Comparison of ENCODE assay signal across 19 cellular contexts in the genomic region with DNA sequence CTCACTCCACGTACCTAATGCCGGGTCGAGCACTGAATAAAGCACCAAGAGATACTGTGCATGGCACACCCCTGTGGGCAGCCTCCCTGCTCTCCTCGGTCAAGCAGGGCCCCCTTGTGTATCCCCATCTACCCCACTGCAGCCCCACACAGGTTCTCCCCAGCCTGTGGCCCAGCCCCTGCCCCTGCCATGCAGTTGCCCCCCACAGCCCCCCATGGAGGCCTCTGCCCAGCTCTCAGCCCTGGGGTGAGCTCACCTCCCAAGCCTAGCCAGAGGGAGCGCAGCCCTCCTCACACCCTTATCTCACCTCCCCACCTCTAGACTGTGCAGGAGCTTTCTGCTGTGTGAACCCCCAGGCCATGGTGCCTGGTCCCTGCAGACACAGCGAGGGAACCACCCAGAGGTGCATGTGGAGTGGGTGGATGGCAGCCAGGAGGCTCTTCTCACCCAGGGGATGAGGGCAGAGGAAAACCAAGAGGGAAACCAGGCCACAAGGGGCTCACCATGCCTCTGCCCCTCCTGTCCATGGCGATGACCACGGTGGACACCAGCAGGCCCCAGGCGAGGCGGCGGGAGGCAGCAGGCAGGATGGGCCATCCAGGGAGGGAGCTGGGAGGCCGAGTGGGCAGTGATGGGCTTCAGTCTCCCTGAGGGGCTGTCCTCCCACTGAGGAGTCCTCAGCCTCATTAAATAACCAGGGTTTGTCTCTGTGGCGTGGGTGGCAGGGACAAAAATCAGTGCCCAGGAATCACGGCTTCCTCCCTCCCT.
"Had no signal": no experiment of that assay in that cellular context is flagged by ENCODE, and none has a peak within 500 bp of the region (broad histone marks: within the 10 kb centered on the region; RNA-seq: fewer than 3 reads in every experiment).

No MANE protein-coding gene starts in this region.

- H3K27ac Mint-ChIP-seq: dendritic cell treated with granulocyte-macrophage colony-stimulating factor and Interleukin-4, amounts not matched to agents 40 ng/mL and 50 ng/mL, for 4 days; effector memory CD8-positive, alpha-beta T cell; immature natural killer cell; memory B cell; mesothelial cell of epicardium; nephron had no signal

- H3K4me1 ChIP-seq: foreskin keratinocyte, left lung, lower lobe of right lung, sigmoid colon, tibial artery, upper lobe of left lung had no signal

- H3K4me1 Mint-ChIP-seq: immature natural killer cell had no signal

- H3K27me3 ChIP-seq: sigmoid colon, upper lobe of left lung had no signal

- H3K36me3 Mint-ChIP-seq: memory B cell, mesothelial cell of epicardium had no signal

- DNase-seq: cerebellar nuclear complex; effector memory CD8-positive, alpha-beta T cell; foreskin keratinocyte; immature natural killer cell; left lung; lower lobe of right lung; sigmoid colon; stimulated activated CD4-positive, alpha-beta T cell treated with anti-CD3 and anti-CD28 coated beads, Interleukin-12 subunit alpha, Interleukin-12 subunit beta, amount 100 ng/mL, for 4 hours; stimulated activated naive CD4-positive, alpha-beta T cell treated with Interleukin-2 at 50 U/mL for 16 hours; tibial artery had no signal

- H3K4me3 ChIP-seq: left lung, lower lobe of right lung, sigmoid colon, skin epidermis, tibial artery, upper lobe of left lung had no signal

- H3K9me3 Mint-ChIP-seq: effector memory CD8-positive, alpha-beta T cell; immature natural killer cell; nephron had no signal

- FAIRE-seq: colon, keratinocyte had no signal

- H3K9me3 ChIP-seq: left lung, lower lobe of right lung, neutrophil, sigmoid colon, tibial artery, upper lobe of left lung had no signal

- H3K27ac ChIP-seq: foreskin keratinocyte, left lung, lower lobe of right lung, neutrophil, sigmoid colon, skin epidermis, tibial artery, upper lobe of left lung had no signal

- H3K36me3 ChIP-seq: left lung, lower lobe of right lung, neutrophil, sigmoid colon, tibial artery, upper lobe of left lung had no signal

- ATAC-seq: effector memory CD8-positive, alpha-beta T cell; foreskin keratinocyte; left lung had no signal

- H3K4me3 Mint-ChIP-seq: dendritic cell treated with granulocyte-macrophage colony-stimulating factor and Interleukin-4, amounts not matched to agents 40 ng/mL and 50 ng/mL, for 4 days; effector memory CD8-positive, alpha-beta T cell; immature natural killer cell; memory B cell; mesothelial cell of epicardium; nephron had no signal
